3 cellular contexts compared by ENCODE assay signal in the genomic region with DNA sequence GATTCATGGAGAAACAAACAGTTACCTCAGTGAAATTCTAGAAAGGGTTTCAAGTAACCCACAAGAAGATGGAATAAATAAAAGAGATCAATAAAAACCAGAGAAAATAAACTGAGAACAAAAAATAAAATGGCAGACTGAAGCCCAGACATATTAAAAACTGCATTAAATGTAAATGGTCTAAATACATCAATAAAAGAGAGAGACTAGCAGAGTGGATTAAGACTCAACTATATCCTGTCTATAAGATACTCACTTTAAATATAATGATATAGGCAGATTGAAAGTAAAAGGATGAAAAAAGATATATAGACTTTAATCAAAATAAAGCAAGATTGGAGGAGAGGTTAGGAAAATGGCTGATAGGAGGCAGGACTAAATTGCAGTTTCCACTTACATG.
TF ChIP-seq lines count a peak whose summit lies in the region.

No MANE protein-coding gene starts in this region.

TF ChIP-seq in HEK293, 187 proteins besides CTCF, POLR2A, EP300 and RAD21:
- TF ChIP-seq ZNF791 (tag by site-specific recombination; IDR thresholded peaks at IDR 0.05) (no peak), KLF8 (tag by site-specific recombination; IDR thresholded peaks at IDR 0.05) (no peak), ZNF501 (tag by site-specific recombination; IDR thresholded peaks at IDR 0.05) (no peak), HOXA7 (CRISPR knock-in tag; IDR thresholded peaks at IDR 0.05; ENCODE audit: borderline replicate concordance) (no peak), SETDB1 (IDR thresholded peaks at IDR 0.05; ENCODE audit: insufficient read length, low read length) (peak; percentile 61), ZNF23 (tag by site-specific recombination; IDR thresholded peaks at IDR 0.05; ENCODE audit: borderline replicate concordance) (no peak), MEIS1 (CRISPR knock-in tag; IDR thresholded peaks at IDR 0.05; ENCODE audit: borderline replicate concordance) (no peak), TRIM28 (IDR thresholded peaks at IDR 0.05; ENCODE audit: borderline replicate concordance, low read length) (peak; percentile 20; the same call in 1 of the 2 replicates)
- TF ChIP-seq, protein P1, sequence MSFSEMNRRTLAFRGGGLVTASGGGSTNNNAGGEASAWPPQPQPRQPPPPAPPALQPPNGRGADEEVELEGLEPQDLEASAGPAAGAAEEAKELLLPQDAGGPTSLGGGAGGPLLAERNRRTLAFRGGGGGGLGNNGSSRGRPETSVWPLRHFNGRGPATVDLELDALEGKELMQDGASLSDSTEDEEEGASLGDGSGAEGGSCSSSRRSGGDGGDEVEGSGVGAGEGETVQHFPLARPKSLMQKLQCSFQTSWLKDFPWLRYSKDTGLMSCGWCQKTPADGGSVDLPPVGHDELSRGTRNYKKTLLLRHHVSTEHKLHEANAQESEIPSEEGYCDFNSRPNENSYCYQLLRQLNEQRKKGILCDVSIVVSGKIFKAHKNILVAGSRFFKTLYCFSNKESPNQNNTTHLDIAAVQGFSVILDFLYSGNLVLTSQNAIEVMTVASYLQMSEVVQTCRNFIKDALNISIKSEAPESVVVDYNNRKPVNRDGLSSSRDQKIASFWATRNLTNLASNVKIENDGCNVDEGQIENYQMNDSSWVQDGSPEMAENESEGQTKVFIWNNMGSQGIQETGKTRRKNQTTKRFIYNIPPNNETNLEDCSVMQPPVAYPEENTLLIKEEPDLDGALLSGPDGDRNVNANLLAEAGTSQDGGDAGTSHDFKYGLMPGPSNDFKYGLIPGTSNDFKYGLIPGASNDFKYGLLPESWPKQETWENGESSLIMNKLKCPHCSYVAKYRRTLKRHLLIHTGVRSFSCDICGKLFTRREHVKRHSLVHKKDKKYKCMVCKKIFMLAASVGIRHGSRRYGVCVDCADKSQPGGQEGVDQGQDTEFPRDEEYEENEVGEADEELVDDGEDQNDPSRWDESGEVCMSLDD (tag by site-specific recombination; IDR thresholded peaks at IDR 0.05): no peak

TF ChIP-seq in GM12878, 131 proteins besides CTCF, POLR2A, EP300 and RAD21:
- TF ChIP-seq LARP7 (IDR thresholded peaks at IDR 0.05) (no peak), SMARCA5 (IDR thresholded peaks at IDR 0.05) (no peak), SRF (IDR thresholded peaks at IDR 0.05; ENCODE audit: low read depth in 2 of 2, low read length in 2 of 2) (no peak), CHD2 (IDR thresholded peaks at IDR 0.05; ENCODE audit: borderline replicate concordance, low read depth, low read length) (no peak), POLR2AphosphoS5 (IDR thresholded peaks at IDR 0.05; ENCODE audit: low read length) (no peak), TAF1 (IDR thresholded peaks at IDR 0.05; ENCODE audit: borderline replicate concordance, low read depth, low read length) (no peak), BMI1 (IDR thresholded peaks at IDR 0.05; ENCODE audit: borderline replicate concordance) (no peak), BRCA1 (IDR thresholded peaks at IDR 0.05; ENCODE audit: low read depth, low read length) (no peak), PML (IDR thresholded peaks at IDR 0.05; ENCODE audit: low read length) (no peak), TCF3 (IDR thresholded peaks at IDR 0.05; ENCODE audit: borderline replicate concordance, insufficient read depth, low read depth, low read length) (no peak), BHLHE40 (IDR thresholded peaks at IDR 0.05; ENCODE audit: borderline replicate concordance in 1 of 2, low read depth in 2 of 2, low read length in 1 of 2) (no peak), SREBF2 (IDR thresholded peaks at IDR 0.05; ENCODE audit: low read length) (no peak), NFYA (IDR thresholded peaks at IDR 0.05; ENCODE audit: borderline replicate concordance, low read depth, low read length) (no peak), HDGF (IDR thresholded peaks at IDR 0.05) (no peak), ZNF24 (IDR thresholded peaks at IDR 0.05) (no peak), TCF7 (IDR thresholded peaks at IDR 0.05; ENCODE audit: borderline replicate concordance) (no peak), SMAD5 (IDR thresholded peaks at IDR 0.05; ENCODE audit: low read depth) (no peak)
- TF ChIP-seq, protein P2, sequence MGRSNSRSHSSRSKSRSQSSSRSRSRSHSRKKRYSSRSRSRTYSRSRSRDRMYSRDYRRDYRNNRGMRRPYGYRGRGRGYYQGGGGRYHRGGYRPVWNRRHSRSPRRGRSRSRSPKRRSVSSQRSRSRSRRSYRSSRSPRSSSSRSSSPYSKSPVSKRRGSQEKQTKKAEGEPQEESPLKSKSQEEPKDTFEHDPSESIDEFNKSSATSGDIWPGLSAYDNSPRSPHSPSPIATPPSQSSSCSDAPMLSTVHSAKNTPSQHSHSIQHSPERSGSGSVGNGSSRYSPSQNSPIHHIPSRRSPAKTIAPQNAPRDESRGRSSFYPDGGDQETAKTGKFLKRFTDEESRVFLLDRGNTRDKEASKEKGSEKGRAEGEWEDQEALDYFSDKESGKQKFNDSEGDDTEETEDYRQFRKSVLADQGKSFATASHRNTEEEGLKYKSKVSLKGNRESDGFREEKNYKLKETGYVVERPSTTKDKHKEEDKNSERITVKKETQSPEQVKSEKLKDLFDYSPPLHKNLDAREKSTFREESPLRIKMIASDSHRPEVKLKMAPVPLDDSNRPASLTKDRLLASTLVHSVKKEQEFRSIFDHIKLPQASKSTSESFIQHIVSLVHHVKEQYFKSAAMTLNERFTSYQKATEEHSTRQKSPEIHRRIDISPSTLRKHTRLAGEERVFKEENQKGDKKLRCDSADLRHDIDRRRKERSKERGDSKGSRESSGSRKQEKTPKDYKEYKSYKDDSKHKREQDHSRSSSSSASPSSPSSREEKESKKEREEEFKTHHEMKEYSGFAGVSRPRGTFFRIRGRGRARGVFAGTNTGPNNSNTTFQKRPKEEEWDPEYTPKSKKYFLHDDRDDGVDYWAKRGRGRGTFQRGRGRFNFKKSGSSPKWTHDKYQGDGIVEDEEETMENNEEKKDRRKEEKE (IDR thresholded peaks at IDR 0.05): no peak
- TF ChIP-seq, protein P3, sequence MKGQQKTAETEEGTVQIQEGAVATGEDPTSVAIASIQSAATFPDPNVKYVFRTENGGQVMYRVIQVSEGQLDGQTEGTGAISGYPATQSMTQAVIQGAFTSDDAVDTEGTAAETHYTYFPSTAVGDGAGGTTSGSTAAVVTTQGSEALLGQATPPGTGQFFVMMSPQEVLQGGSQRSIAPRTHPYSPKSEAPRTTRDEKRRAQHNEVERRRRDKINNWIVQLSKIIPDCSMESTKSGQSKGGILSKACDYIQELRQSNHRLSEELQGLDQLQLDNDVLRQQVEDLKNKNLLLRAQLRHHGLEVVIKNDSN (IDR thresholded peaks at IDR 0.05; ENCODE audit: borderline replicate concordance, extremely low read length, insufficient read depth, low read depth, low read length): no peak
TF ChIP-seq in GM12878: peak in this region for 0.

TF ChIP-seq in K562, 482 proteins besides CTCF, POLR2A, EP300 and RAD21:
- no peak for TF ChIP-seq ZNF780A (CRISPR knock-in tag; IDR thresholded peaks at IDR 0.05)
- TF ChIP-seq ZNF507 (tag; conservative IDR thresholded peaks at IDR 0.05): peak; percentile 93
